In genomic region chr2:170155022-170155722, GRCh38 we compare ENCODE assay signal across 8 cellular contexts. TPM values are rescaled to one million over a fixed set of nuclear protein-coding genes. Genes with fewer than 3 reads are reported as not detected.
A peak's percentile ranks its signal among the peaks of the same experiment; 100 is the strongest.
DNase-seq lines count a peak whose midpoint lies in the region; ATAC-seq and TF ChIP-seq lines count a peak whose summit lies in the region.

No MANE protein-coding gene starts in this region.

- in situ Hi-C loops in GM13977 (cut with MboI; ENCODE audit: low pct_unique_long_range_greater_than_20kb, low sequenced_read_pairs, unreplicated experiment): no loop called here

- 29% methylated on average over 8 of the region's 8 CpGs for WGBS in SK-N-SH (ENCODE audit: low lambda C conversion rate)

- intact Hi-C loops in left lung (cut with DNase I): no loop called here

- DNase-seq in GM13977 (ENCODE audit: low spot score): peak; percentile 54
- peak; percentile 59 for DNase-seq in SK-N-SH
- DNase-seq in left lung: no peak
- no peak for DNase-seq in activated CD8-positive, alpha-beta memory T cell treated with anti-CD3 and anti-CD28 coated beads for 24 hours
- no peak for DNase-seq in dedifferentiated amniotic fluid mesenchymal stem cell (ENCODE audit: extremely low spot score)
- DNase-seq in activated CD8-positive, alpha-beta memory T cell treated with anti-CD3 and anti-CD28 coated beads, Interleukin-2, amount 10 ng/mL, durations not matched to agents 7 days and 5 days: no peak
- no peak for DNase-seq in HUDEP-2 (lab: John Stamatoyannopoulos, UW; ENCODE audit: unreplicated experiment in 76 of 76)

- TF ChIP-seq CTCF in GM13977 (IDR thresholded peaks at IDR 0.05; ENCODE audit: extremely low read depth, insufficient read depth, missing control alignments) (no peak), SK-N-SH (IDR thresholded peaks at IDR 0.05) (no peak), left lung (IDR thresholded peaks at IDR 0.05) (no peak)

- H3K4me1 Mint-ChIP-seq in activated CD8-positive, alpha-beta memory T cell treated with anti-CD3 and anti-CD28 coated beads, Interleukin-2, amount 10 ng/mL, durations not matched to agents 7 days and 5 days: peaks cover 2% of the 10 kb centered on the region

- CTCF ChIA-PET in SK-N-SH (lab: Yijun Ruan, JAX): interaction anchor here (0.7 to 1.5 kb wide), 7 partner anchors 10 to 1044 kb away, joined by 3 to 6 read pairs (median 3); no protein-coding TSS in a partner anchor
- CTCF ChIA-PET in activated CD8-positive, alpha-beta memory T cell treated with anti-CD3 and anti-CD28 coated beads, Interleukin-2, amount 10 ng/mL, durations not matched to agents 7 days and 5 days (lab: Charles Lee): interaction anchor here (0.6 kb wide), 1 partner anchor 287 kb away, joined by 3 read pairs; no protein-coding TSS in a partner anchor

- H3K36me3 Mint-ChIP-seq in activated CD8-positive, alpha-beta memory T cell treated with anti-CD3 and anti-CD28 coated beads, Interleukin-2, amount 10 ng/mL, durations not matched to agents 7 days and 5 days: no peaks in the 10 kb centered on the region

- no peaks in the 10 kb centered on the region for H3K9me3 Mint-ChIP-seq in activated CD8-positive, alpha-beta memory T cell treated with anti-CD3 and anti-CD28 coated beads, Interleukin-2, amount 10 ng/mL, durations not matched to agents 7 days and 5 days (ENCODE audit: low read depth)

- H3K4me2 ChIP-seq in SK-N-SH: peak overlapping the region; percentile 64; the same call in 1 of the 2 replicates

- H3K9me2 ChIP-seq in SK-N-SH: no peaks in the 10 kb centered on the region

- no peak overlapping the region for H3K4me3 Mint-ChIP-seq in activated CD8-positive, alpha-beta memory T cell treated with anti-CD3 and anti-CD28 coated beads, Interleukin-2, amount 10 ng/mL, durations not matched to agents 7 days and 5 days

- TF ChIP-seq RAD21 in SK-N-SH (IDR thresholded peaks at IDR 0.05; ENCODE audit: low read length): peak; percentile 46

- 0 out of 4 replicates have a peak, but pooled peaks of 1 of the 2 experiments have one; percentile 52 for TF ChIP-seq EP300 in SK-N-SH (IDR thresholded peaks at IDR 0.05; ENCODE audit: borderline replicate concordance in 1 of 2, low read depth in 1 of 2, low read length in 1 of 2)

- H3K36me3 ChIP-seq in SK-N-SH (replicated peaks in 1 of 2; ENCODE audit: control insufficient read depth in 1 of 2, insufficient read depth in 2 of 2, low read length in 1 of 2) (no peaks in the 10 kb centered on the region), left lung (no peaks in the 10 kb centered on the region)

- no peaks in the 10 kb centered on the region for H3K27me3 ChIP-seq in SK-N-SH (ENCODE audit: insufficient read depth)
- H3K27me3 ChIP-seq in left lung: no peaks in the 10 kb centered on the region

- ATAC-seq in HG02852 (IDR thresholded peaks at IDR 0.05; ENCODE audit: unreplicated experiment): peak; percentile 80
- ATAC-seq in left lung: peak; percentile 58
- no peak for ATAC-seq in activated CD8-positive, alpha-beta memory T cell treated with anti-CD3 and anti-CD28 coated beads, Interleukin-2, amount 10 ng/mL, durations not matched to agents 7 days and 5 days

- POLR2A ChIA-PET in SK-N-SH (lab: Yijun Ruan, JAX): interaction anchor here (0.6 kb wide), 1 partner anchor 1667 kb away, joined by 3 read pairs; no protein-coding TSS in a partner anchor

- H3K79me2 ChIP-seq in SK-N-SH (ENCODE audit: insufficient read depth): no peaks in the 10 kb centered on the region

- H3K4me3 ChIP-seq in SK-N-SH (ENCODE audit: low read depth in 2 of 2, low read length in 1 of 2): no peak overlapping the region
- no peak overlapping the region for H3K4me3 ChIP-seq in left lung

- no peak overlapping the region for H3K9ac ChIP-seq in SK-N-SH

- no peaks in the 10 kb centered on the region for H3F3A ChIP-seq in SK-N-SH (replicated peaks; ENCODE audit: insufficient read depth)

- H3K27ac ChIP-seq in SK-N-SH (ENCODE audit: low read depth in 2 of 2, low read length in 1 of 2) (peak overlapping the region; percentile 3 to 39; a peak in 2 of 4 replicates), left lung (no peak overlapping the region)

- H3K27me3 Mint-ChIP-seq in activated CD8-positive, alpha-beta memory T cell treated with anti-CD3 and anti-CD28 coated beads, Interleukin-2, amount 10 ng/mL, durations not matched to agents 7 days and 5 days: peaks cover 9% of the 10 kb centered on the region

- peak overlapping the region; percentile 89 for H2AFZ ChIP-seq in SK-N-SH (ENCODE audit: low read depth)

- no peaks in the 10 kb centered on the region for H4K20me1 ChIP-seq in SK-N-SH (ENCODE audit: insufficient read depth)

- no peak overlapping the region for H3K27ac Mint-ChIP-seq in activated CD8-positive, alpha-beta memory T cell treated with anti-CD3 and anti-CD28 coated beads, Interleukin-2, amount 10 ng/mL, durations not matched to agents 7 days and 5 days

- peaks cover 9 to 28% of the 10 kb centered on the region in 2 experiments; a peak in 3 of 4 replicates for H3K4me1 ChIP-seq in SK-N-SH (ENCODE audit: control insufficient read depth in 1 of 2, insufficient read depth in 2 of 2, low read depth in 1 of 2, low read length in 1 of 2)
- H3K4me1 ChIP-seq in left lung: peaks cover 0 to 5% of the 10 kb centered on the region in 2 donors

- H3K9me3 ChIP-seq in SK-N-SH (no peaks in the 10 kb centered on the region), left lung (no peaks in the 10 kb centered on the region)

TF ChIP-seq in SK-N-SH, 30 proteins besides CTCF, POLR2A, EP300 and RAD21 (continues in another document):
- TF ChIP-seq RCOR1 (IDR thresholded peaks at IDR 0.05; ENCODE audit: low read length) (peak; percentile 46; the same call in 1 of the 2 replicates), MEF2A (IDR thresholded peaks at IDR 0.05; ENCODE audit: borderline replicate concordance, low read depth) (no peak), MAX (IDR thresholded peaks at IDR 0.05; ENCODE audit: low read depth) (0 out of 2 replicates have a peak, but pooled peaks have one; percentile 19), NRF1 (IDR thresholded peaks at IDR 0.05; ENCODE audit: low read depth, low read length) (no peak), REST (IDR thresholded peaks at IDR 0.05; ENCODE audit: low read depth, low read length) (no peak), TEAD4 (IDR thresholded peaks at IDR 0.05; ENCODE audit: borderline replicate concordance, insufficient read depth) (no peak), ELF1 (IDR thresholded peaks at IDR 0.05) (0 out of 2 replicates have a peak, but pooled peaks have one; percentile 15), YY1 (IDR thresholded peaks at IDR 0.05; ENCODE audit: low read depth) (no peak), GABPA (IDR thresholded peaks at IDR 0.05; ENCODE audit: low read depth) (no peak), POLR2AphosphoS5 (IDR thresholded peaks at IDR 0.05; ENCODE audit: low read depth, low read length) (no peak), RXRA (IDR thresholded peaks at IDR 0.05; ENCODE audit: borderline replicate concordance, low read depth) (no peak), NFIC (IDR thresholded peaks at IDR 0.05; ENCODE audit: borderline replicate concordance) (peak; percentile 34; the same call in 1 of the 2 replicates), GATA2 (CRISPR knock-in tag; IDR thresholded peaks at IDR 0.05) (peak; percentile 64), JUND (IDR thresholded peaks at IDR 0.05) (no peak), FOXM1 (IDR thresholded peaks at IDR 0.05; ENCODE audit: low read depth) (no peak), USF2 (IDR thresholded peaks at IDR 0.05; ENCODE audit: borderline replicate concordance, low read depth, low read length) (no peak), CHD2 (IDR thresholded peaks at IDR 0.05; ENCODE audit: low read length, partially characterized antibody) (no peak), SMC3 (IDR thresholded peaks at IDR 0.05; ENCODE audit: low read depth, low read length) (peak; percentile 9; the same call in 1 of the 2 replicates)

RNA-seq across cellular contexts. Expression of gene MYO3B, which starts 22.8 kb away (rescaled TPM):
- polyA plus RNA-seq in SK-N-SH (2012; rRNA removed): not detected in 2 replicates
- polyA plus RNA-seq in SK-N-SH (2012; cell fraction: cytosol; rRNA removed): under 0.01 TPM in 1 of 2 replicates, not detected in the other
- not detected in 2 replicates for polyA plus RNA-seq in SK-N-SH (2012; cell fraction: nucleus; rRNA removed)
- total RNA-seq in left lung: 1 to 10 TPM in 1 of 2 donors, not detected in 1; 1.3 TPM
- total RNA-seq in activated CD8-positive, alpha-beta memory T cell treated with anti-CD3 and anti-CD28 coated beads, Interleukin-2, amount 10 ng/mL, durations not matched to agents 7 days and 5 days: under 1 TPM; 0.23 to 0.38 TPM

Comparison
In these comparisons a context has a peak if more than half of its experiments do, and no peak if none do; other contexts are left out.
1. DNase-seq: peak in GM13977 (single experiment) and SK-N-SH (single experiment); none in left lung (0 of 2), activated CD8-positive, alpha-beta memory T cell treated with anti-CD3 and anti-CD28 coated beads for 24 hours (single experiment), dedifferentiated amniotic fluid mesenchymal stem cell (single experiment), activated CD8-positive, alpha-beta memory T cell treated with anti-CD3 and anti-CD28 coated beads, Interleukin-2, amount 10 ng/mL, durations not matched to agents 7 days and 5 days (single experiment) and HUDEP-2 (0 of 76).
2. H3K27ac ChIP-seq: peak in SK-N-SH (2 of 2); none in left lung (0 of 2).